8 cellular contexts compared by ENCODE assay signal in genomic region chr2:112138143-112139032, GRCh38. TPM values are rescaled to one million over a fixed set of nuclear protein-coding genes. Genes with fewer than 3 reads are reported as not detected.
DNase-seq lines count a peak whose midpoint lies in the region; ATAC-seq lines count a peak whose summit lies in the region.

Gene FBLN7 (plus strand): TSS chr2:112138385. CDS start chr2:112138656, 271 bp downstream.

- no peak within 1 kb of the TSS for H3K9ac ChIP-seq in SK-N-MC (ENCODE audit: insufficient read length)

- H3K4me3 ChIP-seq in SK-N-MC (peak within 1 kb of the TSS; percentile 54), neuron (ENCODE audit: low read length) (peak within 1 kb of the TSS; percentile 39)

- H3K36me3 Mint-ChIP-seq in activated CD4-positive, alpha-beta T cell treated with anti-CD3 and anti-CD28 coated beads, Interleukin-2, amount 10 ng/mL, durations not matched to agents 24 days and 14 days (ENCODE audit: low read depth): peaks cover 3% of the 10 kb centered on the region

- H3K9me3 Mint-ChIP-seq in activated CD4-positive, alpha-beta T cell treated with anti-CD3 and anti-CD28 coated beads, Interleukin-2, amount 10 ng/mL, durations not matched to agents 24 days and 14 days: peaks cover 1% of the 10 kb centered on the region

- no peak within 1 kb of the TSS for H3K27ac ChIP-seq in SK-N-MC

- no peaks in the 10 kb centered on the region for H3K27me3 ChIP-seq in neuron (ENCODE audit: insufficient read depth, low read length)

- peaks cover 30% of the 10 kb centered on the region for H3K27me3 Mint-ChIP-seq in activated CD4-positive, alpha-beta T cell treated with anti-CD3 and anti-CD28 coated beads, Interleukin-2, amount 10 ng/mL, durations not matched to agents 24 days and 14 days

- H3K4me1 ChIP-seq in neuron (ENCODE audit: insufficient read depth, low read length): no peaks in the 10 kb centered on the region

- intact Hi-C loops in activated CD4-positive, alpha-beta T cell treated with anti-CD3 and anti-CD28 coated beads, Interleukin-2, amount 10 ng/mL, durations not matched to agents 24 days and 14 days (cut with micrococcal nuclease): no loop called here

- ATAC-seq in esophagus mucosa: peak; percentile 41
- no peak for ATAC-seq in HG03521 (IDR thresholded peaks at IDR 0.05; ENCODE audit: unreplicated experiment)

- H3K36me3 ChIP-seq in SK-N-MC (ENCODE audit: insufficient read depth, low read length) (no peaks in the 10 kb centered on the region), neuron (ENCODE audit: insufficient read depth, low read length) (no peaks in the 10 kb centered on the region)

- no peaks in the 10 kb centered on the region for H3K9me3 ChIP-seq in SK-N-MC (ENCODE audit: low read depth, low read length)
- no peaks in the 10 kb centered on the region for H3K9me3 ChIP-seq in neuron (ENCODE audit: low read length)

- peak within 1 kb of the TSS; percentile 45 for H3K27ac Mint-ChIP-seq in activated CD4-positive, alpha-beta T cell treated with anti-CD3 and anti-CD28 coated beads, Interleukin-2, amount 10 ng/mL, durations not matched to agents 24 days and 14 days

- H3K4me3 Mint-ChIP-seq in activated CD4-positive, alpha-beta T cell treated with anti-CD3 and anti-CD28 coated beads, Interleukin-2, amount 10 ng/mL, durations not matched to agents 24 days and 14 days: peak within 1 kb of the TSS; percentile 70

- peaks cover 7% of the 10 kb centered on the region for H3K4me1 Mint-ChIP-seq in activated CD4-positive, alpha-beta T cell treated with anti-CD3 and anti-CD28 coated beads, Interleukin-2, amount 10 ng/mL, durations not matched to agents 24 days and 14 days

- peak within 1 kb of the TSS; percentile 14 for H2AFZ ChIP-seq in neuron (ENCODE audit: low read depth, low read length)

- peak; percentile 62 for DNase-seq in activated CD4-positive, alpha-beta T cell treated with anti-CD3 and anti-CD28 coated beads, Interleukin-2, amount 10 ng/mL, durations not matched to agents 24 days and 14 days
- no peak for DNase-seq in activated CD4-positive, alpha-beta T cell treated with anti-CD3 and anti-CD28 coated beads, Interleukin-2, amount 50 U/mL, for 4 hours
- DNase-seq in SK-N-MC (ENCODE audit: low read depth, low spot score) (no peak), cerebellar nuclear complex (lab: John Stamatoyannopoulos, UW) (no peak), SIG-M5 (lab: John Stamatoyannopoulos, UW) (no peak)

RNA-seq across cellular contexts. Expression of gene FBLN7, which starts in this region (rescaled TPM):
- 26.8 and 28.7 TPM in 2 replicates for total RNA-seq in activated CD4-positive, alpha-beta T cell treated with anti-CD3 and anti-CD28 coated beads, Interleukin-2, amount 10 ng/mL, durations not matched to agents 24 days and 14 days
- 1.4 TPM for total RNA-seq in esophagus mucosa

Comparison
In these comparisons a context has a peak if more than half of its experiments do, and no peak if none do; other contexts are left out.
1. RNA of gene FBLN7 (total RNA-seq): 26.8 to 28.7 TPM in activated CD4-positive, alpha-beta T cell treated with anti-CD3 and anti-CD28 coated beads, Interleukin-2, amount 10 ng/mL, durations not matched to agents 24 days and 14 days; 1.4 TPM in esophagus mucosa (single experiment); every median in the first group is over 10 times any median in the second.